Comparison of ENCODE assay signal across 4 cellular contexts in the genomic region with DNA sequence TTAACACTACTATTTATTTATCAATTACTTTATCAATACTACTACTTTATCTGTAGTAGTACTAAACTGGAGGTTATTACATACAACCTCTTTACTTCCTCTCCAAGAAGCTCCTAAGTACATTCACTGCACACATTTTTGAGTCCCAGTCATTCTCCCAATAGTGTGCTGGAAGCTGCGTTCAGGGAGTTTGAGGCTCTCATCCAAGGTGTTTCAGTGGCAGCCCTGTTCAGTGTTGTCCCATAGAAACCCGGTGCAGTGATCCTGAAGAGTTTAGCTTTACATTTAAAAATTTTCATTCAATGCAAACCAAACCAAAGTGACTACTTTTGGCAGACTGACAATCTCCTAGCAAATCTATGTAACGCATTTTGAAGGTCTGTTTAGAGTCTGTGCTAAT. TPM values are rescaled to one million over a fixed set of nuclear protein-coding genes. Genes with fewer than 3 reads are reported as not detected.
"Had no signal": no experiment of that assay in that cellular context is flagged by ENCODE, and none has a peak within 500 bp of the region (broad histone marks: within the 10 kb centered on the region; RNA-seq: fewer than 3 reads in every experiment).

No MANE protein-coding gene starts in this region.

RNA-seq across cellular contexts. Expression of a gene that starts 46.9 kb away (rescaled TPM):
- total RNA-seq: GM23338, H1, H9, HT-29 had no signal
